In the genomic region with DNA sequence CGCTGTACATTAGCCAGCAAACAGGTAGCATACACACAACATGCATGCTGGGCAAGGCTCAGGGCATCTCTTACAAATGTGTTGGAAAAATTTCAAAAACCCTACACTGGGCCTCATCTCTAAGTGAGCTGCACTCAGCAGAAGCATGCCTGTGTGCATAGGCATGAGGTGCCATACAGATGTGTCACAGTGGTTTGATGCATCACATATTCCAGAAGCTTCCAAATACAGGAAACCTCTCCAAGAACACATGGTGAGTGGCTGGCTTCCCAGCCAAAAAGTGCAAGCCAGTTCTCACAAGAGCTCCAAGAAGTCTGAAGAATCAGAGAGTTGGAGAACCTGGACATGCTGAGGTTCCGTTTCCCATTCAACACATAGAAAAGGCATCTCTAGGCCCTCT, we compare ENCODE assay signal across 13 cellular contexts. TPM values are rescaled to one million over a fixed set of nuclear protein-coding genes. Genes with fewer than 3 reads are reported as not detected.
DNase-seq lines count a peak whose midpoint lies in the region; TF ChIP-seq lines count a peak whose summit lies in the region.
"Had no signal": no experiment of that assay in that cellular context is flagged by ENCODE, and none has a peak within 500 bp of the region (broad histone marks: within the 10 kb centered on the region; RNA-seq: fewer than 3 reads in every experiment).

No MANE protein-coding gene starts in this region.

- H3K36me3 ChIP-seq in neutrophil, result peaks cover 91% of the 10 kb centered on the region

- intact Hi-C loops in posterior cingulate gyrus (cut with DNase I), result loop anchor here (10.0 kb wide), 1 partner anchor 55 kb away; no protein-coding TSS in a partner anchor

- H3K27me3 Mint-ChIP-seq in IgD-negative memory B cell (no peaks in the 10 kb centered on the region), chondrocyte (ENCODE audit: low read depth) (no peaks in the 10 kb centered on the region)

- H3K4me3 Mint-ChIP-seq in IgD-negative memory B cell (peak overlapping the region in 2 of 4 donors; percentile 59 to 73), chondrocyte (ENCODE audit: unreplicated experiment) (no peak overlapping the region)
- H3K4me3 Mint-ChIP-seq: GM23338, neural crest cell had no signal

- H3K27ac Mint-ChIP-seq in IgD-negative memory B cell (peak overlapping the region; percentile 17 to 98 (median 29)), chondrocyte (ENCODE audit: unreplicated experiment) (peak overlapping the region; percentile 58)
- H3K27ac Mint-ChIP-seq: GM23338 had no signal

- H3K9me3 Mint-ChIP-seq in IgD-negative memory B cell (no peaks in the 10 kb centered on the region), chondrocyte (ENCODE audit: low read depth) (no peaks in the 10 kb centered on the region)
- H3K9me3 Mint-ChIP-seq: GM23338, neural crest cell had no signal

- H3K4me1 ChIP-seq in neutrophil (ENCODE audit: control insufficient read depth in 1 of 2, insufficient read depth in 1 of 2, low read depth in 1 of 2, low read length in 1 of 2), result peaks cover 39 to 47% of the 10 kb centered on the region in 2 experiments

- DNase-seq in AG09309 (ENCODE audit: low read depth), result peak; percentile 61
- DNase-seq in chondrocyte (ENCODE audit: low spot score), result no peak
- no peak for DNase-seq in stimulated activated CD4-positive, alpha-beta T cell treated with anti-CD3 and anti-CD28 coated beads, Interleukin-2, amount 100 ng/mL, for 24 hours
- no peak for DNase-seq in posterior cingulate gyrus
- DNase-seq in NCI-H2081 treated with DMSO at 0.1 percent for 48 hours (lab: John Stamatoyannopoulos, UW), result no peak
- DNase-seq in NCI-H524 (lab: John Stamatoyannopoulos, UW), result no peak
- DNase-seq: aorta, NCI-H1105, PC-9 had no signal

- H3K27me3 ChIP-seq in neutrophil, result no peaks in the 10 kb centered on the region

- H3K27ac ChIP-seq in neutrophil, result peak overlapping the region; percentile 94
- H3K27ac ChIP-seq: PC-9 had no signal

- H3K4me1 Mint-ChIP-seq in IgD-negative memory B cell, result peaks cover 64 to 70% (median 64%) of the 10 kb centered on the region in 3 donors
- peaks cover 31% of the 10 kb centered on the region for H3K4me1 Mint-ChIP-seq in chondrocyte (ENCODE audit: low read depth)
- H3K4me1 Mint-ChIP-seq: neural crest cell had no signal

- H3K36me3 Mint-ChIP-seq in IgD-negative memory B cell (peaks cover 4% of the 10 kb centered on the region), chondrocyte (ENCODE audit: low read depth) (peaks cover 9% of the 10 kb centered on the region)

- no peaks in the 10 kb centered on the region for H3K9me3 ChIP-seq in neutrophil

- TF ChIP-seq CTCF in AG09309 (IDR thresholded peaks at IDR 0.05; ENCODE audit: control insufficient read depth, insufficient read depth, low read depth, low read length, missing control alignments), result no peak
- TF ChIP-seq CTCF in chondrocyte (IDR thresholded peaks at IDR 0.05), result no peak
- no peak for TF ChIP-seq CTCF in neutrophil (IDR thresholded peaks at IDR 0.05)

- H3K4me3 ChIP-seq in AG09309 (ENCODE audit: control insufficient read depth, low read depth, low read length) (no peak overlapping the region), neutrophil (ENCODE audit: low read depth in 1 of 2, low read length in 1 of 2) (no peak overlapping the region)
- H3K4me3 ChIP-seq: GM23338, PC-9 had no signal

RNA-seq across cellular contexts. Expression of a gene that starts 58.3 kb away (rescaled TPM):
- polyA plus RNA-seq in IgD-negative memory B cell, result 67.2 TPM
- 96.4 to 99.9 TPM (median 97.8 TPM) in 3 replicates for total RNA-seq in chondrocyte
